2 cellular contexts compared by ENCODE assay signal in the genomic region with DNA sequence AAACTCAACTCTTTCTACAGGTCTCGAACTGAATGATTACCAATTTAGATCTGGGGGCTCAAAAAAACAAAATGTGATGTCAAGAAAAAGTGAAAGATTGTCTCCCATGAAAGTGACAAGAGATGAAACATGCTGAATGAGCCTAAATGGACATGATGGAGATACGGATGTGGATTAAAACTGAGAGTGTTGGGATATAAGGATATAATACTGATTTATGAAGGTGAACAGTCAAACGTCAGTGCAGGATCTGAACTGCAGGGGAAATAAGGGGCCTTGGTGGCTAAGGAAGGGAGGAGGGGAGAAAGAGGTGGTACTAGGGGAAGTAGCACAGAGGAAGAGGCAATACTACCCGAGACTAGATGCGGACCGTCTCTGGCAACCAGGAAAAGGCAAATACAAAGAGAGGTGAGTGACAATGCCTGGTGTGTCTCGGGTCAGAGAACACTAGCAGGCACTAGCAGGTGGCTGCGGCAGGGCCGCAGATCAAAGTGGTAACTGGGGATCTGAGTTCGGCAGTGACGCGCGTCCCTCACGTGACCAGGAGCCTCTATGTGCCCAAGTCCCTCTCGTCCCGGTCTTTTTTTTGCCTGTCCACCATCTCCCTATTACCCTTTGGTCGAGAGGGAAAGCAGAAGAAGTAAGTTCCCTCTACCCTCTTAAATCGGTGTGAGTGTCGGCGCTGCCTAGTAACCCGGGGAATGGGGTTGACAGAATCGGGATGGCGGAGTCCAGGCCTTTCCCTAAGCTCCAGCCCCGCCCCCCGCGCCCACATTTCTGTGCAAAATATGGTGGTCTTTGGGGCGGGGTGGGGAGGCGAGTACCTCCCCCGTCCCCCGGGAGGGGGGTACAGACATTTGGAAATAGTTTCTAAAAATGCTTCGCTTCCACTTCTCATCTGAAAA.
TF ChIP-seq lines count a peak whose summit lies in the region.

A gene with protein sequence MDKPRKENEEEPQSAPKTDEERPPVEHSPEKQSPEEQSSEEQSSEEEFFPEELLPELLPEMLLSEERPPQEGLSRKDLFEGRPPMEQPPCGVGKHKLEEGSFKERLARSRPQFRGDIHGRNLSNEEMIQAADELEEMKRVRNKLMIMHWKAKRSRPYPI (plus strand): TSS at position 590 of the 905 bp plus-strand sequence. CDS start 942 bp downstream, outside the sequence.

TF ChIP-seq in Ishikawa, 13 proteins besides CTCF, POLR2A, EP300 and RAD21 (continued from another document):
- TF ChIP-seq, protein P1, sequence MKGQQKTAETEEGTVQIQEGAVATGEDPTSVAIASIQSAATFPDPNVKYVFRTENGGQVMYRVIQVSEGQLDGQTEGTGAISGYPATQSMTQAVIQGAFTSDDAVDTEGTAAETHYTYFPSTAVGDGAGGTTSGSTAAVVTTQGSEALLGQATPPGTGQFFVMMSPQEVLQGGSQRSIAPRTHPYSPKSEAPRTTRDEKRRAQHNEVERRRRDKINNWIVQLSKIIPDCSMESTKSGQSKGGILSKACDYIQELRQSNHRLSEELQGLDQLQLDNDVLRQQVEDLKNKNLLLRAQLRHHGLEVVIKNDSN (IDR thresholded peaks at IDR 0.05): peak; percentile 95

TF ChIP-seq in K562, 482 proteins besides CTCF, POLR2A, EP300 and RAD21 (continued from another document and continues in another):
- TF ChIP-seq, protein P2, sequence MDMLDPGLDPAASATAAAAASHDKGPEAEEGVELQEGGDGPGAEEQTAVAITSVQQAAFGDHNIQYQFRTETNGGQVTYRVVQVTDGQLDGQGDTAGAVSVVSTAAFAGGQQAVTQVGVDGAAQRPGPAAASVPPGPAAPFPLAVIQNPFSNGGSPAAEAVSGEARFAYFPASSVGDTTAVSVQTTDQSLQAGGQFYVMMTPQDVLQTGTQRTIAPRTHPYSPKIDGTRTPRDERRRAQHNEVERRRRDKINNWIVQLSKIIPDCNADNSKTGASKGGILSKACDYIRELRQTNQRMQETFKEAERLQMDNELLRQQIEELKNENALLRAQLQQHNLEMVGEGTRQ (CRISPR knock-in tag; IDR thresholded peaks at IDR 0.05): peak; percentile 89
- 0 out of 2 replicates have a peak, but pooled peaks have one; percentile 1 for TF ChIP-seq ZFX (CRISPR knock-in tag; IDR thresholded peaks at IDR 0.05)
- TF ChIP-seq, protein P3, sequence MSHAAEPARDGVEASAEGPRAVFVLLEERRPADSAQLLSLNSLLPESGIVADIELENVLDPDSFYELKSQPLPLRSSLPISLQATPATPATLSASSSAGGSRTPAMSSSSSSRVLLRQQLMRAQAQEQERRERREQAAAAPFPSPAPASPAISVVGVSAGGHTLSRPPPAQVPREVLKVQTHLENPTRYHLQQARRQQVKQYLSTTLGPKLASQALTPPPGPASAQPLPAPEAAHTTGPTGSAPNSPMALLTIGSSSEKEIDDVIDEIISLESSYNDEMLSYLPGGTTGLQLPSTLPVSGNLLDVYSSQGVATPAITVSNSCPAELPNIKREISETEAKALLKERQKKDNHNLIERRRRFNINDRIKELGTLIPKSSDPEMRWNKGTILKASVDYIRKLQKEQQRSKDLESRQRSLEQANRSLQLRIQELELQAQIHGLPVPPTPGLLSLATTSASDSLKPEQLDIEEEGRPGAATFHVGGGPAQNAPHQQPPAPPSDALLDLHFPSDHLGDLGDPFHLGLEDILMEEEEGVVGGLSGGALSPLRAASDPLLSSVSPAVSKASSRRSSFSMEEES (CRISPR knock-in tag; IDR thresholded peaks at IDR 0.05): peak; percentile 55
- TF ChIP-seq, protein P4, sequence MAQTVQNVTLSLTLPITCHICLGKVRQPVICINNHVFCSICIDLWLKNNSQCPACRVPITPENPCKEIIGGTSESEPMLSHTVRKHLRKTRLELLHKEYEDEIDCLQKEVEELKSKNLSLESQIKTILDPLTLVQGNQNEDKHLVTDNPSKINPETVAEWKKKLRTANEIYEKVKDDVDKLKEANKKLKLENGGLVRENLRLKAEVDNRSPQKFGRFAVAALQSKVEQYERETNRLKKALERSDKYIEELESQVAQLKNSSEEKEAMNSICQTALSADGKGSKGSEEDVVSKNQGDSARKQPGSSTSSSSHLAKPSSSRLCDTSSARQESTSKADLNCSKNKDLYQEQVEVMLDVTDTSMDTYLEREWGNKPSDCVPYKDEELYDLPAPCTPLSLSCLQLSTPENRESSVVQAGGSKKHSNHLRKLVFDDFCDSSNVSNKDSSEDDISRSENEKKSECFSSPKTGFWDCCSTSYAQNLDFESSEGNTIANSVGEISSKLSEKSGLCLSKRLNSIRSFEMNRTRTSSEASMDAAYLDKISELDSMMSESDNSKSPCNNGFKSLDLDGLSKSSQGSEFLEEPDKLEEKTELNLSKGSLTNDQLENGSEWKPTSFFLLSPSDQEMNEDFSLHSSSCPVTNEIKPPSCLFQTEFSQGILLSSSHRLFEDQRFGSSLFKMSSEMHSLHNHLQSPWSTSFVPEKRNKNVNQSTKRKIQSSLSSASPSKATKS (CRISPR knock-in tag; IDR thresholded peaks at IDR 0.05): no peak
- TF ChIP-seq, protein P5, sequence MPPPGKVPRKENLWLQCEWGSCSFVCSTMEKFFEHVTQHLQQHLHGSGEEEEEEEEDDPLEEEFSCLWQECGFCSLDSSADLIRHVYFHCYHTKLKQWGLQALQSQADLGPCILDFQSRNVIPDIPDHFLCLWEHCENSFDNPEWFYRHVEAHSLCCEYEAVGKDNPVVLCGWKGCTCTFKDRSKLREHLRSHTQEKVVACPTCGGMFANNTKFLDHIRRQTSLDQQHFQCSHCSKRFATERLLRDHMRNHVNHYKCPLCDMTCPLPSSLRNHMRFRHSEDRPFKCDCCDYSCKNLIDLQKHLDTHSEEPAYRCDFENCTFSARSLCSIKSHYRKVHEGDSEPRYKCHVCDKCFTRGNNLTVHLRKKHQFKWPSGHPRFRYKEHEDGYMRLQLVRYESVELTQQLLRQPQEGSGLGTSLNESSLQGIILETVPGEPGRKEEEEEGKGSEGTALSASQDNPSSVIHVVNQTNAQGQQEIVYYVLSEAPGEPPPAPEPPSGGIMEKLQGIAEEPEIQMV (tag; conservative IDR thresholded peaks at IDR 0.05; ENCODE audit: low read depth): no peak
- no peak for TF ChIP-seq SUPT5H (IDR thresholded peaks at IDR 0.05)
- TF ChIP-seq MCM7 (IDR thresholded peaks at IDR 0.05): no peak
- TF ChIP-seq, protein P6, sequence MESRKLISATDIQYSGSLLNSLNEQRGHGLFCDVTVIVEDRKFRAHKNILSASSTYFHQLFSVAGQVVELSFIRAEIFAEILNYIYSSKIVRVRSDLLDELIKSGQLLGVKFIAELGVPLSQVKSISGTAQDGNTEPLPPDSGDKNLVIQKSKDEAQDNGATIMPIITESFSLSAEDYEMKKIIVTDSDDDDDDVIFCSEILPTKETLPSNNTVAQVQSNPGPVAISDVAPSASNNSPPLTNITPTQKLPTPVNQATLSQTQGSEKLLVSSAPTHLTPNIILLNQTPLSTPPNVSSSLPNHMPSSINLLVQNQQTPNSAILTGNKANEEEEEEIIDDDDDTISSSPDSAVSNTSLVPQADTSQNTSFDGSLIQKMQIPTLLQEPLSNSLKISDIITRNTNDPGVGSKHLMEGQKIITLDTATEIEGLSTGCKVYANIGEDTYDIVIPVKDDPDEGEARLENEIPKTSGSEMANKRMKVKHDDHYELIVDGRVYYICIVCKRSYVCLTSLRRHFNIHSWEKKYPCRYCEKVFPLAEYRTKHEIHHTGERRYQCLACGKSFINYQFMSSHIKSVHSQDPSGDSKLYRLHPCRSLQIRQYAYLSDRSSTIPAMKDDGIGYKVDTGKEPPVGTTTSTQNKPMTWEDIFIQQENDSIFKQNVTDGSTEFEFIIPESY (CRISPR knock-in tag; IDR thresholded peaks at IDR 0.05): no peak
- TF ChIP-seq MTA2 (IDR thresholded peaks at IDR 0.05; ENCODE audit: low read depth): no peak
- TF ChIP-seq, protein P7, sequence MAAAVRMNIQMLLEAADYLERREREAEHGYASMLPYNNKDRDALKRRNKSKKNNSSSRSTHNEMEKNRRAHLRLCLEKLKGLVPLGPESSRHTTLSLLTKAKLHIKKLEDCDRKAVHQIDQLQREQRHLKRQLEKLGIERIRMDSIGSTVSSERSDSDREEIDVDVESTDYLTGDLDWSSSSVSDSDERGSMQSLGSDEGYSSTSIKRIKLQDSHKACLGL (CRISPR knock-in tag; IDR thresholded peaks at IDR 0.05; ENCODE audit: borderline replicate concordance, poor library complexity, severe bottlenecking): no peak
- TF ChIP-seq, protein P8, sequence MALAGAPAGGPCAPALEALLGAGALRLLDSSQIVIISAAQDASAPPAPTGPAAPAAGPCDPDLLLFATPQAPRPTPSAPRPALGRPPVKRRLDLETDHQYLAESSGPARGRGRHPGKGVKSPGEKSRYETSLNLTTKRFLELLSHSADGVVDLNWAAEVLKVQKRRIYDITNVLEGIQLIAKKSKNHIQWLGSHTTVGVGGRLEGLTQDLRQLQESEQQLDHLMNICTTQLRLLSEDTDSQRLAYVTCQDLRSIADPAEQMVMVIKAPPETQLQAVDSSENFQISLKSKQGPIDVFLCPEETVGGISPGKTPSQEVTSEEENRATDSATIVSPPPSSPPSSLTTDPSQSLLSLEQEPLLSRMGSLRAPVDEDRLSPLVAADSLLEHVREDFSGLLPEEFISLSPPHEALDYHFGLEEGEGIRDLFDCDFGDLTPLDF (CRISPR knock-in tag; IDR thresholded peaks at IDR 0.05): no peak
- TF ChIP-seq SMAD2 (IDR thresholded peaks at IDR 0.05; ENCODE audit: low read depth, low read length): no peak
- TF ChIP-seq, protein P9, sequence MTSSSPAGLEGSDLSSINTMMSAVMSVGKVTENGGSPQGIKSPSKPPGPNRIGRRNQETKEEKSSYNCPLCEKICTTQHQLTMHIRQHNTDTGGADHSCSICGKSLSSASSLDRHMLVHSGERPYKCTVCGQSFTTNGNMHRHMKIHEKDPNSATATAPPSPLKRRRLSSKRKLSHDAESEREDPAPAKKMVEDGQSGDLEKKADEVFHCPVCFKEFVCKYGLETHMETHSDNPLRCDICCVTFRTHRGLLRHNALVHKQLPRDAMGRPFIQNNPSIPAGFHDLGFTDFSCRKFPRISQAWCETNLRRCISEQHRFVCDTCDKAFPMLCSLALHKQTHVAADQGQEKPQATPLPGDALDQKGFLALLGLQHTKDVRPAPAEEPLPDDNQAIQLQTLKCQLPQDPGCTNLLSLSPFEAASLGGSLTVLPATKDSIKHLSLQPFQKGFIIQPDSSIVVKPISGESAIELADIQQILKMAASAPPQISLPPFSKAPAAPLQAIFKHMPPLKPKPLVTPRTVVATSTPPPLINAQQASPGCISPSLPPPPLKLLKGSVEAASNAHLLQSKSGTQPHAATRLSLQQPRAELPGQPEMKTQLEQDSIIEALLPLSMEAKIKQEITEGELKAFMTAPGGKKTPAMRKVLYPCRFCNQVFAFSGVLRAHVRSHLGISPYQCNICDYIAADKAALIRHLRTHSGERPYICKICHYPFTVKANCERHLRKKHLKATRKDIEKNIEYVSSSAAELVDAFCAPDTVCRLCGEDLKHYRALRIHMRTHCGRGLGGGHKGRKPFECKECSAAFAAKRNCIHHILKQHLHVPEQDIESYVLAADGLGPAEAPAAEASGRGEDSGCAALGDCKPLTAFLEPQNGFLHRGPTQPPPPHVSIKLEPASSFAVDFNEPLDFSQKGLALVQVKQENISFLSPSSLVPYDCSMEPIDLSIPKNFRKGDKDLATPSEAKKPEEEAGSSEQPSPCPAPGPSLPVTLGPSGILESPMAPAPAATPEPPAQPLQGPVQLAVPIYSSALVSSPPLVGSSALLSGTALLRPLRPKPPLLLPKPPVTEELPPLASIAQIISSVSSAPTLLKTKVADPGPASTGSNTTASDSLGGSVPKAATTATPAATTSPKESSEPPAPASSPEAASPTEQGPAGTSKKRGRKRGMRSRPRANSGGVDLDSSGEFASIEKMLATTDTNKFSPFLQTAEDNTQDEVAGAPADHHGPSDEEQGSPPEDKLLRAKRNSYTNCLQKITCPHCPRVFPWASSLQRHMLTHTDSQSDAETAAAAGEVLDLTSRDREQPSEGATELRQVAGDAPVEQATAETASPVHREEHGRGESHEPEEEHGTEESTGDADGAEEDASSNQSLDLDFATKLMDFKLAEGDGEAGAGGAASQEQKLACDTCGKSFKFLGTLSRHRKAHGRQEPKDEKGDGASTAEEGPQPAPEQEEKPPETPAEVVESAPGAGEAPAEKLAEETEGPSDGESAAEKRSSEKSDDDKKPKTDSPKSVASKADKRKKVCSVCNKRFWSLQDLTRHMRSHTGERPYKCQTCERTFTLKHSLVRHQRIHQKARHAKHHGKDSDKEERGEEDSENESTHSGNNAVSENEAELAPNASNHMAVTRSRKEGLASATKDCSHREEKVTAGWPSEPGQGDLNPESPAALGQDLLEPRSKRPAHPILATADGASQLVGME (CRISPR knock-in tag; IDR thresholded peaks at IDR 0.05): no peak
- TF ChIP-seq ATF1 (CRISPR knock-in tag; IDR thresholded peaks at IDR 0.05): no peak
- TF ChIP-seq ATF1 (tag; IDR thresholded peaks at IDR 0.05): peak; percentile 35; the same call in 1 of the 2 replicates
- TF ChIP-seq ZNF445 (CRISPR knock-in tag; IDR thresholded peaks at IDR 0.05; ENCODE audit: low read depth): no peak
- TF ChIP-seq PHB (CRISPR knock-in tag; IDR thresholded peaks at IDR 0.05): no peak
- TF ChIP-seq, protein P10, sequence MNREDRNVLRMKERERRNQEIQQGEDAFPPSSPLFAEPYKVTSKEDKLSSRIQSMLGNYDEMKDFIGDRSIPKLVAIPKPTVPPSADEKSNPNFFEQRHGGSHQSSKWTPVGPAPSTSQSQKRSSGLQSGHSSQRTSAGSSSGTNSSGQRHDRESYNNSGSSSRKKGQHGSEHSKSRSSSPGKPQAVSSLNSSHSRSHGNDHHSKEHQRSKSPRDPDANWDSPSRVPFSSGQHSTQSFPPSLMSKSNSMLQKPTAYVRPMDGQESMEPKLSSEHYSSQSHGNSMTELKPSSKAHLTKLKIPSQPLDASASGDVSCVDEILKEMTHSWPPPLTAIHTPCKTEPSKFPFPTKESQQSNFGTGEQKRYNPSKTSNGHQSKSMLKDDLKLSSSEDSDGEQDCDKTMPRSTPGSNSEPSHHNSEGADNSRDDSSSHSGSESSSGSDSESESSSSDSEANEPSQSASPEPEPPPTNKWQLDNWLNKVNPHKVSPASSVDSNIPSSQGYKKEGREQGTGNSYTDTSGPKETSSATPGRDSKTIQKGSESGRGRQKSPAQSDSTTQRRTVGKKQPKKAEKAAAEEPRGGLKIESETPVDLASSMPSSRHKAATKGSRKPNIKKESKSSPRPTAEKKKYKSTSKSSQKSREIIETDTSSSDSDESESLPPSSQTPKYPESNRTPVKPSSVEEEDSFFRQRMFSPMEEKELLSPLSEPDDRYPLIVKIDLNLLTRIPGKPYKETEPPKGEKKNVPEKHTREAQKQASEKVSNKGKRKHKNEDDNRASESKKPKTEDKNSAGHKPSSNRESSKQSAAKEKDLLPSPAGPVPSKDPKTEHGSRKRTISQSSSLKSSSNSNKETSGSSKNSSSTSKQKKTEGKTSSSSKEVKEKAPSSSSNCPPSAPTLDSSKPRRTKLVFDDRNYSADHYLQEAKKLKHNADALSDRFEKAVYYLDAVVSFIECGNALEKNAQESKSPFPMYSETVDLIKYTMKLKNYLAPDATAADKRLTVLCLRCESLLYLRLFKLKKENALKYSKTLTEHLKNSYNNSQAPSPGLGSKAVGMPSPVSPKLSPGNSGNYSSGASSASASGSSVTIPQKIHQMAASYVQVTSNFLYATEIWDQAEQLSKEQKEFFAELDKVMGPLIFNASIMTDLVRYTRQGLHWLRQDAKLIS (CRISPR knock-in tag; IDR thresholded peaks at IDR 0.05): no peak
- TF ChIP-seq TOE1 (IDR thresholded peaks at IDR 0.05; ENCODE audit: borderline replicate concordance): peak; percentile 50; the same call in 1 of the 2 replicates
- TF ChIP-seq TOE1 (CRISPR knock-in tag; IDR thresholded peaks at IDR 0.05; ENCODE audit: borderline replicate concordance, low read depth): no peak
- no peak for TF ChIP-seq RFX5 (IDR thresholded peaks at IDR 0.05; ENCODE audit: low read depth, low read length)
- TF ChIP-seq, protein P1 (CRISPR knock-in tag; IDR thresholded peaks at IDR 0.05): peak; percentile 90
